ENCODE assay signal across 8 cellular contexts in genomic region chr19:58519355-58520256, GRCh38. TPM values are rescaled to one million over a fixed set of nuclear protein-coding genes. Genes with fewer than 3 reads are reported as not detected.
DNase-seq lines count a peak whose midpoint lies in the region; TF ChIP-seq lines count a peak whose summit lies in the region.

Gene ZBTB45, minus strand, starts transcription at chr19:58519810. Its CDS starts 2,137 bp downstream, at chr19:58517673.

- no peaks in the 10 kb centered on the region for H3K9me3 Mint-ChIP-seq in neural crest cell

- peaks cover 38% of the 10 kb centered on the region for H3K4me1 Mint-ChIP-seq in neural crest cell

- peak within 1 kb of the TSS; percentile 100 for H3K27ac Mint-ChIP-seq in neural crest cell (ENCODE audit: unreplicated experiment)

- peaks cover 17% of the 10 kb centered on the region for H3K36me3 ChIP-seq in HAP-1 (replicated peaks)
- H3K36me3 ChIP-seq in MG63, result peaks cover 17% of the 10 kb centered on the region
- peaks cover 6 to 16% of the 10 kb centered on the region in 2 donors for H3K36me3 ChIP-seq in stomach smooth muscle (ENCODE audit: control insufficient read depth in 2 of 2, insufficient read depth in 2 of 2, low read length in 2 of 2)

- H3K27me3 ChIP-seq in HAP-1 (ENCODE audit: low read depth) (no peaks in the 10 kb centered on the region), MG63 (no peaks in the 10 kb centered on the region), stomach smooth muscle (ENCODE audit: control insufficient read depth in 1 of 2, insufficient read depth in 2 of 2, low read length in 2 of 2) (no peaks in the 10 kb centered on the region)

- peaks cover 3% of the 10 kb centered on the region for H3K27me3 Mint-ChIP-seq in neural crest cell (ENCODE audit: low read depth)

- H3K4me1 ChIP-seq in HAP-1 (peaks cover 15% of the 10 kb centered on the region), stomach smooth muscle (ENCODE audit: control insufficient read depth, insufficient read depth, low read length) (peaks cover 37% of the 10 kb centered on the region)

- H3K27ac ChIP-seq in stomach smooth muscle (ENCODE audit: low read length), result peak within 1 kb of the TSS; percentile 95

- peak; percentile 79 for TF ChIP-seq CTCF in fibroblast of villous mesenchyme (IDR thresholded peaks at IDR 0.05; ENCODE audit: insufficient read depth, low read depth, low read length)
- peak; percentile 66 for TF ChIP-seq CTCF in neural crest cell (conservative IDR thresholded peaks at IDR 0.05)

- H3K9me3 ChIP-seq in HAP-1, result no peaks in the 10 kb centered on the region
- no peaks in the 10 kb centered on the region for H3K9me3 ChIP-seq in MG63
- no peaks in the 10 kb centered on the region for H3K9me3 ChIP-seq in stomach smooth muscle (ENCODE audit: control insufficient read depth in 2 of 2, low read length in 2 of 2)

- H3K9ac ChIP-seq in stomach smooth muscle (ENCODE audit: low read length in 2 of 2), result peak within 1 kb of the TSS; percentile 93 to 96

- peak within 1 kb of the TSS; percentile 99 for H3K4me3 Mint-ChIP-seq in neural crest cell

- DNase-seq in GDM1 (lab: John Stamatoyannopoulos, UW) (peak; percentile 97), HAP-1 (ENCODE audit: low spot score in 2 of 2) (peak; percentile 94 to 95), MG63 (peak; percentile 97), SHP77 treated with DMSO at 0.1 percent for 48 hours (lab: John Stamatoyannopoulos, UW) (peak; percentile 92), activated gamma-delta T cell (lab: John Stamatoyannopoulos, UW) (peak; percentile 92), fibroblast of villous mesenchyme (ENCODE audit: low read depth) (peak; percentile 97), neural crest cell (ENCODE audit: low read depth, low spot score) (peak; percentile 87)

- in situ Hi-C loops in HAP-1 (cut with MboI; ENCODE audit: low sequenced_read_pairs), result no loop called here

- peaks cover 9% of the 10 kb centered on the region for H3K36me3 Mint-ChIP-seq in neural crest cell (ENCODE audit: low read depth)

- H3K4me3 ChIP-seq in HAP-1 (peak within 1 kb of the TSS; percentile 69), MG63 (peak within 1 kb of the TSS; percentile 71), fibroblast of villous mesenchyme (ENCODE audit: low read depth, low read length) (peak within 1 kb of the TSS; percentile 85), stomach smooth muscle (ENCODE audit: low read length in 2 of 2) (peak within 1 kb of the TSS; percentile 88 to 95)

RNA-seq across cellular contexts. Expression of gene ZBTB45, which starts in this region (rescaled TPM):
- total RNA-seq in MG63 (2014; rRNA removed; shearing (Covaris generic); ENCODE audit: low replicate concordance), result 8.3 and 24.7 TPM in 2 replicates
- total RNA-seq in fibroblast of villous mesenchyme, result 4.7 and 6.1 TPM in 2 replicates
- total RNA-seq in neural crest cell, result 24.1 and 27.3 TPM in 2 replicates

Comparison
In these comparisons a context has a peak if more than half of its experiments do, and no peak if none do; other contexts are left out.
1. Peak in every context shown above with its lines: DNase-seq, H3K4me3 ChIP-seq and H3K27ac ChIP-seq.